In the genomic region with DNA sequence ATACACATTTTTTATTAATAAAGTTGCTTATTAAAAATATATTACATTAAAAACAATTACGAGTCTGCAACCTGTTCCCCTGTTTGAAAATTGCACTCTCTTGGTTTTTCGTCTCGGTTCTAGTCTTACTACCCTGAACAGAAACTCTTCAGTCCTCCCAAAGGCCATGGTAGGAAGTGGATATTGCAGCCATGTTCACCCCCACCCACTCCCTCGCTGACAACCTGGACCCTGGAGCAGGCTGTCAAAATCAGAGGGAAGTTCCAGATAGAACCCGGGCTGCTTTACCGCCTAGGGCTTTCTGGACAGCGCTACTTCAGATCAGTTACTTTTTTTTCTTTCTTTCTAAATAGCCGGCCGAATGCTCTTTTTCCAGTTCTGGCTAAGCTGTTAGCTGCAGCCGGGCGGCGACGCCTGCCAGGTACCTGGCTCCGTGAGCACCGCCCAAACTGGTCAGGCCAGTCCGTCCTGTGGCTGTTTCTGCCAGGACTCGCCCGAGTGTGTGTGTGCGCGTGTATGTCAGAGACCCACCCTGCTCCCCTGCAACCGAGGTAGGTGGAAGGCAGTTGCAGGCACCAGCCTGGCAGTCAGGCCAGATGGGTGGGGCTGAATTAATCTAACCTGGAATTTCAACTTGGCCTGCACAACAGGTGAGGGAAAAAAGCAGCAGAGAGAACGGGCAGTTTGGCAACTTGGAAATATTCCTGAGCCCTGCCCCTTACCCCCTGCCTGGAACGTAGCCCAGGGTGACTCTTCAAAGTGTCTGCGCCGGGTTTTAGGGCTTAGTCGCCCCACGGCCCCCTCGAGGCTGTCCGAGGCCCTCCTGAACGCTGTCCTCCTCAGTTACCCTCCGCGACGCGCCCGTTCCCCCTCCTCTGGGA, we compare ENCODE assay signal across 1 cellular context.
TF ChIP-seq lines count a peak whose summit lies in the region.

No MANE protein-coding gene starts in this region.

TF ChIP-seq in HCT116, 20 proteins besides CTCF, POLR2A, EP300 and RAD21 (continued from another document):
- TF ChIP-seq, protein P1, sequence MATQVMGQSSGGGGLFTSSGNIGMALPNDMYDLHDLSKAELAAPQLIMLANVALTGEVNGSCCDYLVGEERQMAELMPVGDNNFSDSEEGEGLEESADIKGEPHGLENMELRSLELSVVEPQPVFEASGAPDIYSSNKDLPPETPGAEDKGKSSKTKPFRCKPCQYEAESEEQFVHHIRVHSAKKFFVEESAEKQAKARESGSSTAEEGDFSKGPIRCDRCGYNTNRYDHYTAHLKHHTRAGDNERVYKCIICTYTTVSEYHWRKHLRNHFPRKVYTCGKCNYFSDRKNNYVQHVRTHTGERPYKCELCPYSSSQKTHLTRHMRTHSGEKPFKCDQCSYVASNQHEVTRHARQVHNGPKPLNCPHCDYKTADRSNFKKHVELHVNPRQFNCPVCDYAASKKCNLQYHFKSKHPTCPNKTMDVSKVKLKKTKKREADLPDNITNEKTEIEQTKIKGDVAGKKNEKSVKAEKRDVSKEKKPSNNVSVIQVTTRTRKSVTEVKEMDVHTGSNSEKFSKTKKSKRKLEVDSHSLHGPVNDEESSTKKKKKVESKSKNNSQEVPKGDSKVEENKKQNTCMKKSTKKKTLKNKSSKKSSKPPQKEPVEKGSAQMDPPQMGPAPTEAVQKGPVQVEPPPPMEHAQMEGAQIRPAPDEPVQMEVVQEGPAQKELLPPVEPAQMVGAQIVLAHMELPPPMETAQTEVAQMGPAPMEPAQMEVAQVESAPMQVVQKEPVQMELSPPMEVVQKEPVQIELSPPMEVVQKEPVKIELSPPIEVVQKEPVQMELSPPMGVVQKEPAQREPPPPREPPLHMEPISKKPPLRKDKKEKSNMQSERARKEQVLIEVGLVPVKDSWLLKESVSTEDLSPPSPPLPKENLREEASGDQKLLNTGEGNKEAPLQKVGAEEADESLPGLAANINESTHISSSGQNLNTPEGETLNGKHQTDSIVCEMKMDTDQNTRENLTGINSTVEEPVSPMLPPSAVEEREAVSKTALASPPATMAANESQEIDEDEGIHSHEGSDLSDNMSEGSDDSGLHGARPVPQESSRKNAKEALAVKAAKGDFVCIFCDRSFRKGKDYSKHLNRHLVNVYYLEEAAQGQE (IDR thresholded peaks at IDR 0.05; ENCODE audit: low read depth) = no peak
- TF ChIP-seq YY1 (IDR thresholded peaks at IDR 0.05; ENCODE audit: extremely low read depth, insufficient replicate concordance, low read depth, low read length) (peak; percentile 80), SIN3A (IDR thresholded peaks at IDR 0.05; ENCODE audit: low read depth) (no peak), ZFX (IDR thresholded peaks at IDR 0.05) (no peak), EZH2 (IDR thresholded peaks at IDR 0.05) (no peak), TCF7L2 (IDR thresholded peaks at IDR 0.05; ENCODE audit: borderline replicate concordance, extremely low read depth, insufficient read depth, insufficient read length) (peak; percentile 61)
